1 cellular context compared by ENCODE assay signal in genomic region chr22:21652010-21652546, GRCh38.
TF ChIP-seq lines count a peak whose summit lies in the region.

No MANE protein-coding gene starts in this region.

TF ChIP-seq in HepG2, 621 proteins besides CTCF, POLR2A, EP300 and RAD21 (continued from another document and continues in another):
- TF ChIP-seq, protein P1, sequence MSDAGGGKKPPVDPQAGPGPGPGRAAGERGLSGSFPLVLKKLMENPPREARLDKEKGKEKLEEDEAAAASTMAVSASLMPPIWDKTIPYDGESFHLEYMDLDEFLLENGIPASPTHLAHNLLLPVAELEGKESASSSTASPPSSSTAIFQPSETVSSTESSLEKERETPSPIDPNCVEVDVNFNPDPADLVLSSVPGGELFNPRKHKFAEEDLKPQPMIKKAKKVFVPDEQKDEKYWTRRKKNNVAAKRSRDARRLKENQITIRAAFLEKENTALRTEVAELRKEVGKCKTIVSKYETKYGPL (CRISPR knock-in tag; IDR thresholded peaks at IDR 0.05) = 0 out of 2 replicates have a peak, but pooled peaks have one; percentile 11
- peak; percentile 85 for TF ChIP-seq AGO1 (IDR thresholded peaks at IDR 0.05; ENCODE audit: low read depth, low read length, poor library complexity, severe bottlenecking)
- TF ChIP-seq RBM39 (IDR thresholded peaks at IDR 0.05; ENCODE audit: low read depth, low read length, poor library complexity, severe bottlenecking) = peak; percentile 36
- peak; percentile 71 for TF ChIP-seq KAT8 (CRISPR knock-in tag; IDR thresholded peaks at IDR 0.05)
- TF ChIP-seq MTA3 (CRISPR knock-in tag; IDR thresholded peaks at IDR 0.05) = no peak
- TF ChIP-seq ZNF224 (CRISPR knock-in tag; IDR thresholded peaks at IDR 0.05) = peak; percentile 92; the same call in 1 of the 2 replicates
- TF ChIP-seq AHDC1 (CRISPR knock-in tag; IDR thresholded peaks at IDR 0.05; ENCODE audit: borderline replicate concordance) = no peak
- TF ChIP-seq GATAD1 (CRISPR knock-in tag; IDR thresholded peaks at IDR 0.05) = peak; percentile 33; the same call in 1 of the 2 replicates
- TF ChIP-seq TFE3 (CRISPR knock-in tag; IDR thresholded peaks at IDR 0.05) = no peak
- no peak for TF ChIP-seq BCL6 (CRISPR knock-in tag; IDR thresholded peaks at IDR 0.05)
- 0 out of 2 replicates have a peak, but pooled peaks have one; percentile 49 for TF ChIP-seq EEA1 (CRISPR knock-in tag; IDR thresholded peaks at IDR 0.05; ENCODE audit: borderline replicate concordance)
- TF ChIP-seq NRL (CRISPR knock-in tag; IDR thresholded peaks at IDR 0.05; ENCODE audit: borderline replicate concordance) = peak; percentile 92; the same call in 1 of the 2 replicates
- TF ChIP-seq MEIS2 (CRISPR knock-in tag; IDR thresholded peaks at IDR 0.05) = peak; percentile 66; the same call in 1 of the 2 replicates
- TF ChIP-seq POLR2G (IDR thresholded peaks at IDR 0.05; ENCODE audit: low read depth, low read length) = 0 out of 2 replicates have a peak, but pooled peaks have one; percentile 31
- peak; percentile 58 for TF ChIP-seq ZFY (CRISPR knock-in tag; IDR thresholded peaks at IDR 0.05)
- TF ChIP-seq ZNF773 (CRISPR knock-in tag; IDR thresholded peaks at IDR 0.05; ENCODE audit: borderline replicate concordance) = no peak
- TF ChIP-seq NCOA2 (CRISPR knock-in tag; IDR thresholded peaks at IDR 0.05) = 0 out of 2 replicates have a peak, but pooled peaks have one; percentile 22
- TF ChIP-seq TAF1 (CRISPR knock-in tag; IDR thresholded peaks at IDR 0.05) = peak; percentile 67; the same call in 1 of the 2 replicates
- TF ChIP-seq SRY (CRISPR knock-in tag; IDR thresholded peaks at IDR 0.05) = 0 out of 2 replicates have a peak, but pooled peaks have one; percentile 36
- TF ChIP-seq, protein P2, sequence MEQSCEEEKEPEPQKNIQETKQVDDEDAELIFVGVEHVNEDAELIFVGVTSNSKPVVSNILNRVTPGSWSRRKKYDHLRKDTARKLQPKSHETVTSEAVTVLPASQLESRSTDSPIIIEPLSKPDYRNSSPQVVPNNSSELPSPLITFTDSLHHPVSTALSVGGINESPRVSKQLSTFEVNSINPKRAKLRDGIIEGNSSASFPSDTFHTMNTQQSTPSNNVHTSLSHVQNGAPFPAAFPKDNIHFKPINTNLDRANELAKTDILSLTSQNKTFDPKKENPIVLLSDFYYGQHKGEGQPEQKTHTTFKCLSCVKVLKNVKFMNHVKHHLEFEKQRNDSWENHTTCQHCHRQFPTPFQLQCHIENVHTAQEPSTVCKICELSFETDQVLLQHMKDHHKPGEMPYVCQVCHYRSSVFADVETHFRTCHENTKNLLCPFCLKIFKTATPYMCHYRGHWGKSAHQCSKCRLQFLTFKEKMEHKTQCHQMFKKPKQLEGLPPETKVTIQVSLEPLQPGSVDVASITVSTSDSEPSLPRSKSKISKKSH (CRISPR knock-in tag; IDR thresholded peaks at IDR 0.05; ENCODE audit: borderline replicate concordance) = peak; percentile 36; the same call in 1 of the 2 replicates
- TF ChIP-seq SOX13 (IDR thresholded peaks at IDR 0.05) = no peak
- no peak for TF ChIP-seq SOX13 (CRISPR knock-in tag; conservative IDR thresholded peaks at IDR 0.05 in 1 of 2, IDR thresholded peaks at IDR 0.05 in 1 of 2)
- no peak for TF ChIP-seq ZFP36L2 (CRISPR knock-in tag; IDR thresholded peaks at IDR 0.05)
- TF ChIP-seq ZBTB42 (CRISPR knock-in tag; IDR thresholded peaks at IDR 0.05) = no peak
- no peak for TF ChIP-seq PHB2 (IDR thresholded peaks at IDR 0.05; ENCODE audit: partially characterized antibody)
- no peak for TF ChIP-seq ZNF546 (CRISPR knock-in tag; conservative IDR thresholded peaks at IDR 0.05)
- TF ChIP-seq, protein P3, sequence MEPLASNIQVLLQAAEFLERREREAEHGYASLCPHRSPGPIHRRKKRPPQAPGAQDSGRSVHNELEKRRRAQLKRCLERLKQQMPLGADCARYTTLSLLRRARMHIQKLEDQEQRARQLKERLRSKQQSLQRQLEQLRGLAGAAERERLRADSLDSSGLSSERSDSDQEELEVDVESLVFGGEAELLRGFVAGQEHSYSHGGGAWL (CRISPR knock-in tag; IDR thresholded peaks at IDR 0.05) = peak; percentile 63; the same call in 1 of the 2 replicates
- TF ChIP-seq ZNF318 (CRISPR knock-in tag; IDR thresholded peaks at IDR 0.05) = no peak
- peak; percentile 53; the same call in 1 of the 2 replicates for TF ChIP-seq ZFX (CRISPR knock-in tag; IDR thresholded peaks at IDR 0.05; ENCODE audit: low read depth)
- no peak for TF ChIP-seq ZNF780A (CRISPR knock-in tag; IDR thresholded peaks at IDR 0.05)
- peak; percentile 26; the same call in 1 of the 2 replicates for TF ChIP-seq ZNF607 (CRISPR knock-in tag; IDR thresholded peaks at IDR 0.05; ENCODE audit: borderline replicate concordance)
- TF ChIP-seq, protein P4, sequence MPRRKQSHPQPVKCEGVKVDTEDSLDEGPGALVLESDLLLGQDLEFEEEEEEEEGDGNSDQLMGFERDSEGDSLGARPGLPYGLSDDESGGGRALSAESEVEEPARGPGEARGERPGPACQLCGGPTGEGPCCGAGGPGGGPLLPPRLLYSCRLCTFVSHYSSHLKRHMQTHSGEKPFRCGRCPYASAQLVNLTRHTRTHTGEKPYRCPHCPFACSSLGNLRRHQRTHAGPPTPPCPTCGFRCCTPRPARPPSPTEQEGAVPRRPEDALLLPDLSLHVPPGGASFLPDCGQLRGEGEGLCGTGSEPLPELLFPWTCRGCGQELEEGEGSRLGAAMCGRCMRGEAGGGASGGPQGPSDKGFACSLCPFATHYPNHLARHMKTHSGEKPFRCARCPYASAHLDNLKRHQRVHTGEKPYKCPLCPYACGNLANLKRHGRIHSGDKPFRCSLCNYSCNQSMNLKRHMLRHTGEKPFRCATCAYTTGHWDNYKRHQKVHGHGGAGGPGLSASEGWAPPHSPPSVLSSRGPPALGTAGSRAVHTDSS (CRISPR knock-in tag; conservative IDR thresholded peaks at IDR 0.05) = no peak
